18 cellular contexts compared by ENCODE assay signal in the genomic region with DNA sequence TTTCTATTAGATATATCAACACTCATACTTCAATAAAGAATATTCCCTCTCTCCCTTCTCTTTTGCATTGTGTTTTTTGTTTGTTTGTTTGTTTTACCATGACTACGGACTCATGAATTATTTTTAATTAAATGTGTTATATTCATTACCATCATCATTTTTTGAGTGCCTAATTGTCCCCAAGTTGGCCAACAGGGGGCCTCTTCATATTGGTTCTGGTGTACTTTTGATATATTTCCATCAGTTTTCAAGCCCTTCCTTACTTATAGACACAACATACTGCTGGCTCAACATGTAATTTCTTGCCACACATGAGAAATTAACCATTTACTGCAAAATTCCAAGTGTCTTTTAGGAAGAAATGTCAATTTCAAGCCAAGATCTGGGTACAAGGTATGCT. TPM values are rescaled to one million over a fixed set of nuclear protein-coding genes. Genes with fewer than 3 reads are reported as not detected.
DNase-seq lines count a peak whose midpoint lies in the region; TF ChIP-seq lines count a peak whose summit lies in the region.
"Had no signal": no experiment of that assay in that cellular context is flagged by ENCODE, and none has a peak within 500 bp of the region (broad histone marks: within the 10 kb centered on the region; RNA-seq: fewer than 3 reads in every experiment).

No MANE protein-coding gene starts in this region.

- no peaks in the 10 kb centered on the region for H3K36me3 ChIP-seq in DOHH2 (ENCODE audit: control insufficient read depth, low read length)
- H3K36me3 ChIP-seq in adrenal gland (replicated peaks in 1 of 2): no peaks in the 10 kb centered on the region

- no peak overlapping the region for H3K27ac Mint-ChIP-seq in nephron progenitor cell
- H3K27ac Mint-ChIP-seq in activated T-helper 1 cell treated with anti-CD3 and anti-CD28 coated beads, Interleukin-12 subunit alpha, Interleukin-12 subunit beta, Interleukin-2, Interleukin-4 antibody, amounts not matched to agents 30 ng/mL and 10 ng/mL and 1 ng/mL, durations not matched to agents 14 hours and 24 hours and 36 hours: no peak overlapping the region
- H3K27ac Mint-ChIP-seq: brain; CD4-positive, CD25-positive, alpha-beta regulatory T cell; naive thymus-derived CD4-positive, alpha-beta T cell had no signal

- intact Hi-C loops in activated T-helper 1 cell treated with anti-CD3 and anti-CD28 coated beads, Interleukin-12 subunit alpha, Interleukin-12 subunit beta, Interleukin-2, Interleukin-4 antibody, amounts not matched to agents 30 ng/mL and 10 ng/mL and 1 ng/mL, durations not matched to agents 14 hours and 24 hours and 36 hours (cut with micrococcal nuclease): no loop called here
- intact Hi-C loops in adrenal gland (cut with DNase I): no loop called here

- H3K27me3 Mint-ChIP-seq in nephron progenitor cell (ENCODE audit: low read depth, poor library complexity): no peaks in the 10 kb centered on the region
- no peaks in the 10 kb centered on the region for H3K27me3 Mint-ChIP-seq in activated T-helper 1 cell treated with anti-CD3 and anti-CD28 coated beads, Interleukin-12 subunit alpha, Interleukin-12 subunit beta, Interleukin-2, Interleukin-4 antibody, amounts not matched to agents 30 ng/mL and 10 ng/mL and 1 ng/mL, durations not matched to agents 14 hours and 24 hours and 36 hours (ENCODE audit: insufficient read depth)
- H3K27me3 Mint-ChIP-seq: CD4-positive, CD25-positive, alpha-beta regulatory T cell had no signal

- no peak overlapping the region for H3K27ac ChIP-seq in DOHH2 (ENCODE audit: low read depth, low read length)
- H3K27ac ChIP-seq in adrenal gland: no peak overlapping the region

- H3K79me2 ChIP-seq in DOHH2 (ENCODE audit: control insufficient read depth, low read length): no peaks in the 10 kb centered on the region

- no peaks in the 10 kb centered on the region for H3K9me3 ChIP-seq in DOHH2 (ENCODE audit: control insufficient read depth, insufficient read depth, low read length)
- H3K9me3 ChIP-seq in adrenal gland (replicated peaks in 1 of 3): no peaks in the 10 kb centered on the region

- H3K4me3 Mint-ChIP-seq in nephron progenitor cell: no peak overlapping the region
- H3K4me3 Mint-ChIP-seq in activated T-helper 1 cell treated with anti-CD3 and anti-CD28 coated beads, Interleukin-12 subunit alpha, Interleukin-12 subunit beta, Interleukin-2, Interleukin-4 antibody, amounts not matched to agents 30 ng/mL and 10 ng/mL and 1 ng/mL, durations not matched to agents 14 hours and 24 hours and 36 hours: no peak overlapping the region
- H3K4me3 Mint-ChIP-seq: brain; CD4-positive, CD25-positive, alpha-beta regulatory T cell; naive thymus-derived CD4-positive, alpha-beta T cell had no signal

- in situ Hi-C loops in KBM-7 (cut with MboI; ENCODE audit: low pct_unique_long_range_greater_than_20kb, low sequenced_read_pairs): no loop called here

- peaks cover 22% of the 10 kb centered on the region for H3K9me3 Mint-ChIP-seq in nephron progenitor cell
- H3K9me3 Mint-ChIP-seq in activated T-helper 1 cell treated with anti-CD3 and anti-CD28 coated beads, Interleukin-12 subunit alpha, Interleukin-12 subunit beta, Interleukin-2, Interleukin-4 antibody, amounts not matched to agents 30 ng/mL and 10 ng/mL and 1 ng/mL, durations not matched to agents 14 hours and 24 hours and 36 hours: peaks cover 5% of the 10 kb centered on the region

- H3F3A ChIP-seq in DOHH2 (ENCODE audit: control insufficient read depth, insufficient read depth): no peaks in the 10 kb centered on the region

- TF ChIP-seq POLR2A in adrenal gland (IDR thresholded peaks at IDR 0.05): no peak

- TF ChIP-seq CTCF in DOHH2 (IDR thresholded peaks at IDR 0.05; ENCODE audit: low read depth, low read length, poor library complexity, severe bottlenecking) (peak; percentile 40), choroid plexus epithelial cell (conservative IDR thresholded peaks at IDR 0.05; ENCODE audit: low read depth, low read length) (peak; percentile 32), nephron progenitor cell (IDR thresholded peaks at IDR 0.05) (peak; percentile 29), adrenal gland (IDR thresholded peaks at IDR 0.05) (no peak)

- WGBS in adrenal gland, 4 donors: 71 to 86% (median 81%) methylated on average over 1 of the region's 1 CpG

- H3K36me3 Mint-ChIP-seq in nephron progenitor cell (ENCODE audit: low read depth): no peaks in the 10 kb centered on the region
- no peaks in the 10 kb centered on the region for H3K36me3 Mint-ChIP-seq in activated T-helper 1 cell treated with anti-CD3 and anti-CD28 coated beads, Interleukin-12 subunit alpha, Interleukin-12 subunit beta, Interleukin-2, Interleukin-4 antibody, amounts not matched to agents 30 ng/mL and 10 ng/mL and 1 ng/mL, durations not matched to agents 14 hours and 24 hours and 36 hours (ENCODE audit: low read depth)
- H3K36me3 Mint-ChIP-seq: brain; CD4-positive, CD25-positive, alpha-beta regulatory T cell had no signal

- DNase-seq in KBM-7 (peak; percentile 15), choroid plexus epithelial cell (ENCODE audit: low read depth) (no peak), nephron progenitor cell (no peak), GM19240 (ENCODE audit: insufficient read length, low spot score) (no peak), C1 segment of cervical spinal cord (lab: John Stamatoyannopoulos, UW) (no peak), adrenal gland (no peak)
- DNase-seq in activated T-helper 1 cell treated with anti-CD3 and anti-CD28 coated beads, Interleukin-12 subunit alpha, Interleukin-12 subunit beta, Interleukin-2, Interleukin-4 antibody, amounts not matched to agents 30 ng/mL and 10 ng/mL and 1 ng/mL, durations not matched to agents 14 hours and 24 hours and 36 hours (ENCODE audit: low spot score): no peak
- DNase-seq: activated gamma-delta T cell treated with Interleukin-2 at 50 U/mL for 16 hours; CD4-positive, CD25-positive, alpha-beta regulatory T cell; effector CD8-positive, alpha-beta T cell; GF-D8; naive thymus-derived CD4-positive, alpha-beta T cell; NCI-H1436; NCI-H510A; retina; stimulated activated naive CD4-positive, alpha-beta T cell treated with Interleukin-2 at 50 U/mL for 16 hours had no signal

- H3K4me3 ChIP-seq in DOHH2 (ENCODE audit: low read length) (no peak overlapping the region), choroid plexus epithelial cell (ENCODE audit: low read depth, low read length) (no peak overlapping the region), adrenal gland (no peak overlapping the region)

- no peak overlapping the region for H3K4me2 ChIP-seq in DOHH2 (ENCODE audit: low read length)

- H3K27me3 ChIP-seq in DOHH2 (ENCODE audit: control insufficient read depth, low read length) (no peaks in the 10 kb centered on the region), adrenal gland (no peaks in the 10 kb centered on the region)

- H3K4me1 ChIP-seq in DOHH2 (ENCODE audit: control insufficient read depth, low read length): no peaks in the 10 kb centered on the region
- no peaks in the 10 kb centered on the region for H3K4me1 ChIP-seq in adrenal gland (replicated peaks in 1 of 2)

- H4K20me1 ChIP-seq in DOHH2 (ENCODE audit: control insufficient read depth, insufficient read depth, low read depth, low read length): no peaks in the 10 kb centered on the region

- peaks cover 5% of the 10 kb centered on the region for H3K4me1 Mint-ChIP-seq in nephron progenitor cell
- H3K4me1 Mint-ChIP-seq in activated T-helper 1 cell treated with anti-CD3 and anti-CD28 coated beads, Interleukin-12 subunit alpha, Interleukin-12 subunit beta, Interleukin-2, Interleukin-4 antibody, amounts not matched to agents 30 ng/mL and 10 ng/mL and 1 ng/mL, durations not matched to agents 14 hours and 24 hours and 36 hours (ENCODE audit: low read depth): no peaks in the 10 kb centered on the region
- H3K4me1 Mint-ChIP-seq: brain; CD4-positive, CD25-positive, alpha-beta regulatory T cell; naive thymus-derived CD4-positive, alpha-beta T cell had no signal

- H3K9me2 ChIP-seq in DOHH2 (replicated peaks; ENCODE audit: control insufficient read depth, low read length): no peaks in the 10 kb centered on the region

RNA-seq across cellular contexts. Expression of a gene that starts 54.5 kb away (rescaled TPM):
- total RNA-seq in activated T-helper 1 cell treated with anti-CD3 and anti-CD28 coated beads, Interleukin-12 subunit alpha, Interleukin-12 subunit beta, Interleukin-2, Interleukin-4 antibody, amounts not matched to agents 30 ng/mL and 10 ng/mL and 1 ng/mL, durations not matched to agents 14 hours and 24 hours and 36 hours: not detected in 2 replicates
- total RNA-seq in adrenal gland: 1 to 10 TPM in 7 of 8 donors, under 1 TPM in 1; 0.61 to 4.8 (median 2.6) TPM
- 1 to 10 TPM in 1 of 3 donors, under 1 TPM in 2; 0.37 to 2.6 (median 0.40) TPM for polyA plus RNA-seq in adrenal gland
- total RNA-seq: CD4-positive, CD25-positive, alpha-beta regulatory T cell; naive thymus-derived CD4-positive, alpha-beta T cell had no signal
- polyA plus RNA-seq: CD4-positive, CD25-positive, alpha-beta regulatory T cell; naive thymus-derived CD4-positive, alpha-beta T cell had no signal

Comparison
In these comparisons a context has a peak if more than half of its experiments do, and no peak if none do; other contexts are left out.
1. CTCF ChIP-seq: peak in DOHH2 (single experiment), choroid plexus epithelial cell (single experiment) and nephron progenitor cell (single experiment); none in adrenal gland (0 of 6).